Comparison of ENCODE assay signal across 29 cellular contexts in genomic region chr9:96034553-96035122, GRCh38.
"Had no signal": no experiment of that assay in that cellular context is flagged by ENCODE, and none has a peak within 500 bp of the region (broad histone marks: within the 10 kb centered on the region; RNA-seq: fewer than 3 reads in every experiment).

No MANE protein-coding gene starts in this region.

- H3K4me1 ChIP-seq: neural progenitor cell, psoas muscle, spleen, uterus had no signal

- H3K4me1 Mint-ChIP-seq: stimulated activated memory B cell treated with anti-CD40 and anti-IgM and Interleukin-4, amounts not matched to agents 10 μg/mL and 1 μg/mL and 100 μg/mL, for 72 hours had no signal

- H3K27ac Mint-ChIP-seq: natural killer cell; nephron; neural progenitor cell; progenitor cell of endocrine pancreas; stimulated activated memory B cell treated with anti-CD40 and anti-IgM and Interleukin-4, amounts not matched to agents 10 μg/mL and 1 μg/mL and 100 μg/mL, for 72 hours; stimulated activated naive CD8-positive, alpha-beta T cell treated with anti-CD3 and anti-CD28 coated beads, Interleukin-15, amount 100 ng/mL, for 72 hours; type B pancreatic cell had no signal

- H3K27ac ChIP-seq: neural progenitor cell, neutrophil, pancreas, psoas muscle, right lobe of liver, sigmoid colon, spleen, suprapubic skin, testis, tibial artery, transverse colon, upper lobe of right lung, uterus had no signal

- H3K36me3 ChIP-seq: neural progenitor cell, neutrophil, pancreas, right lobe of liver, sigmoid colon, spleen, suprapubic skin, tibial artery, transverse colon, upper lobe of right lung, uterus had no signal

- H3K9me3 ChIP-seq: neutrophil, pancreas, psoas muscle, right lobe of liver, testis, transverse colon, upper lobe of right lung, uterus had no signal

- H3K9ac ChIP-seq: neural progenitor cell had no signal

- ATAC-seq: naive thymus-derived CD4-positive, alpha-beta T cell; natural killer cell; pancreas; psoas muscle; right cardiac atrium; right lobe of liver; stimulated activated memory B cell treated with anti-CD40 and anti-IgM and Interleukin-4, amounts not matched to agents 10 μg/mL and 1 μg/mL and 100 μg/mL, for 72 hours; stimulated activated naive CD8-positive, alpha-beta T cell treated with anti-CD3 and anti-CD28 coated beads, Interleukin-15, amount 100 ng/mL, for 72 hours; stimulated activated naive CD8-positive, alpha-beta T cell treated with anti-CD3 and anti-CD28 coated beads, Interleukin-15, Interleukin-2, amounts not matched to agents 100 U/mL and 50 U/mL, for 24 hours; upper lobe of right lung had no signal

- H2AFZ ChIP-seq: neural progenitor cell had no signal

- H3K4me3 Mint-ChIP-seq: naive thymus-derived CD4-positive, alpha-beta T cell; natural killer cell; nephron; stimulated activated memory B cell treated with anti-CD40 and anti-IgM and Interleukin-4, amounts not matched to agents 10 μg/mL and 1 μg/mL and 100 μg/mL, for 72 hours; stimulated activated naive CD8-positive, alpha-beta T cell treated with anti-CD3 and anti-CD28 coated beads, Interleukin-15, amount 100 ng/mL, for 72 hours; type B pancreatic cell had no signal

- H3K4me3 ChIP-seq: neural progenitor cell, pancreas, psoas muscle, right lobe of liver, sigmoid colon, spleen, suprapubic skin, testis, tibial artery, transverse colon, upper lobe of right lung, uterus had no signal

- H3K27me3 Mint-ChIP-seq: stimulated activated naive CD8-positive, alpha-beta T cell treated with anti-CD3 and anti-CD28 coated beads, Interleukin-15, amount 100 ng/mL, for 72 hours had no signal

- DNase-seq: naive thymus-derived CD4-positive, alpha-beta T cell; natural killer cell; psoas muscle; right cardiac atrium; right lobe of liver; sigmoid colon; small intestine; spleen; stimulated activated CD4-positive, alpha-beta T cell treated with anti-CD3 and anti-CD28 coated beads, Interleukin-12 subunit alpha, Interleukin-12 subunit beta, amount 100 ng/mL, for 4 hours; stimulated activated CD4-positive, alpha-beta T cell treated with anti-CD3 and anti-CD28 coated beads, Interleukin-1b, Interleukin-23, amount 100 ng/mL, for 48 hours; stimulated activated CD4-positive, alpha-beta T cell treated with anti-CD3 and anti-CD28 coated beads, Interleukin-4, amount 100 ng/mL, for 1 hour; stimulated activated CD4-positive, alpha-beta T cell treated with anti-CD3 and anti-CD28 coated beads, Interleukin-4, amount 100 ng/mL, for 4 hours; stimulated activated CD8-positive, alpha-beta memory T cell treated with anti-CD3 and anti-CD28 coated beads, Interleukin-4, amount 100 ng/mL, for 48 hours; stimulated activated naive CD4-positive, alpha-beta T cell; stimulated activated naive CD8-positive, alpha-beta T cell treated with anti-CD3 and anti-CD28 coated beads, Interleukin-15, amount 100 ng/mL, for 72 hours; stimulated activated naive CD8-positive, alpha-beta T cell treated with anti-CD3 and anti-CD28 coated beads, Interleukin-15, Interleukin-2, amounts not matched to agents 100 U/mL and 50 U/mL, for 24 hours; testis; tibial artery; transverse colon; upper lobe of right lung; uterus had no signal

- H3K27me3 ChIP-seq: pancreas, right lobe of liver, sigmoid colon, spleen, suprapubic skin, testis, tibial artery, transverse colon, upper lobe of right lung, uterus had no signal

- H3K36me3 Mint-ChIP-seq: natural killer cell had no signal

- H3K4me2 ChIP-seq: neural progenitor cell had no signal
